21 cellular contexts compared by ENCODE assay signal in the genomic region with DNA sequence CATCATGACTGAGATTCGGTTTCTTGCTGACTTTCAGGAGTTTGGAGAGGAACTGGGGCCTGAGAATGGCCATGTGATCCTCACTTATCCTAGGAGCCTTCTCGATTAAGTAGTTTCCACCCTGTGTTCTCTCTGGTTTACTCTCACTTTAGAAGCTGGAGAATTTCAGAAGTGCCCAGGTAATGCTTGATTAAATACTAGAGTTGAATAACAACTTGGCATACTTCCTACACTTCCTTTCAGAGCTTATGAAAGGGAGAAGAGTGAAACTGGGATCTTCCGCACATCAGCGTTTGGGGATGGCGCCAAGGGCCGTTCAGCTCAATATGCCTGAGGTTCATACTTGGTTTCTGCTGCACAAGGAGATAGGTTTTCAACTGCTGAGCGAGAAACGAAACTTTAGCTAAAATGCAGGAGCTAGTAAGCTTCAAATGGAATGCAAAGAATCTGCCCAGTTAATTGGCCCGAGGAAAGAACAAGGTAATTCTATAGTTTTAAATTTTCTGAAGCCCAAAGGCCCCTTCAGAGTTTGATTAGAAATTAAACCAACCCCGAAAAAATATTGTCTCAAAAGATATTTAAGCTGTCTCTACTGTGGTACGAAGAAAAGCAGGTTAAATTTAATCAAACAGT. TPM values are rescaled to one million over a fixed set of nuclear protein-coding genes. Genes with fewer than 3 reads are reported as not detected.
DNase-seq lines count a peak whose midpoint lies in the region; ATAC-seq and TF ChIP-seq lines count a peak whose summit lies in the region.
"Had no signal": no experiment of that assay in that cellular context is flagged by ENCODE, and none has a peak within 500 bp of the region (broad histone marks: within the 10 kb centered on the region; RNA-seq: fewer than 3 reads in every experiment).

No MANE protein-coding gene starts in this region.

- H3K4me1 ChIP-seq in spleen = no peaks in the 10 kb centered on the region
- H3K4me1 ChIP-seq: gastrocnemius medialis, right atrium auricular region, stomach, vagina had no signal

- peak; percentile 72 for DNase-seq in DMS79 (lab: John Stamatoyannopoulos, UW)
- peak; percentile 21 for DNase-seq in NCI-H69 (lab: John Stamatoyannopoulos, UW)
- DNase-seq in NCI-H2081 treated with DMSO at 0.1 percent for 48 hours (lab: John Stamatoyannopoulos, UW) = no peak
- DNase-seq in left ventricle myocardium superior = no peak
- no peak for DNase-seq in NCI-H187 (lab: John Stamatoyannopoulos, UW)
- no peak for DNase-seq in spleen
- DNase-seq: activated gamma-delta T cell, gastrocnemius medialis, HCEC 1CT, Karpas-422, natural killer cell, NCI-H345, SIG-M5, stomach, T-helper 2 cell had no signal

- peak overlapping the region; percentile 45 to 79 (median 53) for H3K27ac Mint-ChIP-seq in nephron
- H3K27ac Mint-ChIP-seq: natural killer cell had no signal

- no peaks in the 10 kb centered on the region for H3K27me3 ChIP-seq in spleen (replicated peaks in 1 of 7)
- H3K27me3 ChIP-seq: gastrocnemius medialis, right atrium auricular region, stomach, vagina had no signal

- peaks cover 4% of the 10 kb centered on the region for H3K27me3 Mint-ChIP-seq in nephron (ENCODE audit: low read depth)

- intact Hi-C loops in left ventricle myocardium superior (cut with micrococcal nuclease) = no loop called here
- intact Hi-C loops in spleen (cut with DNase I; ENCODE audit: low total_unique reads) = no loop called here

- no peak overlapping the region for H3K27ac ChIP-seq in spleen
- H3K27ac ChIP-seq: gastrocnemius medialis, right atrium auricular region, stomach, vagina had no signal

- peaks cover 8% of the 10 kb centered on the region for H3K4me1 Mint-ChIP-seq in nephron
- H3K4me1 Mint-ChIP-seq: natural killer cell had no signal

- no peaks in the 10 kb centered on the region for H3K36me3 ChIP-seq in spleen
- H3K36me3 ChIP-seq: gastrocnemius medialis, right atrium auricular region, stomach, vagina had no signal

- H3K36me3 Mint-ChIP-seq in nephron (ENCODE audit: low read depth) = no peaks in the 10 kb centered on the region
- H3K36me3 Mint-ChIP-seq: natural killer cell had no signal

- ATAC-seq in esophagus mucosa = peak; percentile 49
- ATAC-seq in left ventricle myocardium superior = no peak
- ATAC-seq: gastrocnemius medialis, natural killer cell had no signal

- H3K9me3 Mint-ChIP-seq in nephron = no peaks in the 10 kb centered on the region

- WGBS in spleen, 5 donors = 70 to 87% (median 79%) methylated on average over 11 of the region's 11 CpGs

- TF ChIP-seq CTCF in nephron (IDR thresholded peaks at IDR 0.05; ENCODE audit: unreplicated experiment in 3 of 3) (no peak), spleen (IDR thresholded peaks at IDR 0.05 in 8 of 11, conservative IDR thresholded peaks at IDR 0.05 in 3 of 11) (no peak)

- H3K4me3 ChIP-seq in spleen = no peak overlapping the region
- H3K4me3 ChIP-seq: gastrocnemius medialis, right atrium auricular region, stomach had no signal

- H3K4me3 Mint-ChIP-seq in nephron = no peak overlapping the region
- H3K4me3 Mint-ChIP-seq: natural killer cell had no signal

- no peaks in the 10 kb centered on the region for H3K9me3 ChIP-seq in spleen
- H3K9me3 ChIP-seq: gastrocnemius medialis, right atrium auricular region, stomach, vagina had no signal

- TF ChIP-seq POLR2A in spleen (IDR thresholded peaks at IDR 0.05) = no peak

RNA-seq across cellular contexts. Expression of gene MUC15, which starts 0.8 kb away (rescaled TPM):
- total RNA-seq in esophagus mucosa (17.5 TPM), left ventricle myocardium superior (not detected), spleen (not detected)
- not detected for polyA plus RNA-seq in spleen
- total RNA-seq: activated CD8-positive, alpha-beta memory T cell treated with anti-CD3 and anti-CD28 coated beads for 36 hours; chondrocyte; gastrocnemius medialis; natural killer cell; right atrium auricular region had no signal

Comparison
In these comparisons a context has a peak if more than half of its experiments do, and no peak if none do; other contexts are left out.
1. DNase-seq: peak in DMS79 (single experiment) and NCI-H69 (single experiment); none in NCI-H2081 treated with DMSO at 0.1 percent for 48 hours (single experiment), left ventricle myocardium superior (single experiment), NCI-H187 (0 of 2) and spleen (single experiment).
2. RNA of gene MUC15, which starts 0.8 kb away (total RNA-seq): 17.5 TPM in esophagus mucosa (single experiment); not detected in left ventricle myocardium superior (single experiment) and not detected in spleen; every median in the first group is over 10 times any median in the second.